Comparison of ENCODE assay signal across 8 cellular contexts in the genomic region with DNA sequence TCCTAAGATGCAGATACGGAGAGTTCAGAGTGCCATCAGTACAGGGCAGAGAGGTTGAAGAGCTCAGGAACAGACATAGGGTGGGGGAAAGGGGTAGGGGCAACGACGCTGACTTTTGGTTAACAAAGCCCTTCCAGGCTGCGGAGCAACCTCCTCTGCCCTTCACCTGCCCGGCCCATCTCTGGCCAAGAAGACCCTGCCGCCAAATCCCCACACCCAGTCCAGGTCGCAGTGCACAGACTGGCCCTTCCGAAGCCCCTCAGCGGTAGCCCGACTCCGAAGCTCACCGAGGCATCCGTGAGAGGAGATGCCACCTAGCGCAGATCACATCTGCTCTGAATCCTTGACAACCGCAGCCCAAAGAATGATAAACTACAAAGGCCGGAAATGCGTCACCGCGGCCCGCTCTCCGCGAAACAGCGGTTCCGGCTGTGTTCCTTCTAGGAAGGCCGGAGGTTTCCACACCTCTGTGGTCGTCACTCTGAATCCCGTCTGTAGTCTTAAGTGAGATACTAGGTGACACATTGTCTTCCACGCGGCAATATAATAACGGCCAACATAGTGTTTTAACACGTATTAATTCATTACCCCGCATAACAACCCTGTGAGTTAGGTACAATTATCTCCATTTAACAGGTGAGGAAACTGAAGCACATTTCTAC. TPM values are rescaled to one million over a fixed set of nuclear protein-coding genes. Genes with fewer than 3 reads are reported as not detected.
DNase-seq lines count a peak whose midpoint lies in the region; ATAC-seq, FAIRE-seq and TF ChIP-seq lines count a peak whose summit lies in the region.

A gene (minus strand): TSS at position 380 of the 662 bp plus-strand sequence. CDS start 7,225 bp downstream, outside the sequence.

- peak within 1 kb of the TSS; percentile 19 to 53 for H3K4me3 ChIP-seq in CD4-positive, alpha-beta memory T cell (ENCODE audit: low read length in 2 of 2)

- H3K9me3 Mint-ChIP-seq in CD4-positive, alpha-beta memory T cell = peaks cover 2 to 20% (median 8%) of the 10 kb centered on the region in 8 donors
- peaks cover 10% of the 10 kb centered on the region for H3K9me3 Mint-ChIP-seq in nephron progenitor cell

- H3K4me1 Mint-ChIP-seq in CD4-positive, alpha-beta memory T cell = peaks cover 13 to 25% (median 16%) of the 10 kb centered on the region in 4 donors
- peaks cover 11% of the 10 kb centered on the region for H3K4me1 Mint-ChIP-seq in nephron progenitor cell

- H3K27ac Mint-ChIP-seq in CD4-positive, alpha-beta memory T cell = peak within 1 kb of the TSS; percentile 91 to 97 (median 96)
- peak within 1 kb of the TSS; percentile 99 for H3K27ac Mint-ChIP-seq in nephron progenitor cell

- H3K9me3 ChIP-seq in CD4-positive, alpha-beta memory T cell (ENCODE audit: control insufficient read depth in 1 of 2, low read length in 2 of 2) = no peaks in the 10 kb centered on the region

- peaks cover 0 to 6% of the 10 kb centered on the region in 2 donors for H3K36me3 Mint-ChIP-seq in CD4-positive, alpha-beta memory T cell
- no peaks in the 10 kb centered on the region for H3K36me3 Mint-ChIP-seq in nephron progenitor cell (ENCODE audit: low read depth)

- peaks cover 15% of the 10 kb centered on the region for H3K4me1 ChIP-seq in CD4-positive, alpha-beta memory T cell (ENCODE audit: insufficient read depth, low read length)
- H3K4me1 ChIP-seq in foreskin keratinocyte = no peaks in the 10 kb centered on the region

- no peak within 1 kb of the TSS for H3K27ac ChIP-seq in CD4-positive, alpha-beta memory T cell (ENCODE audit: low read depth, low read length)
- H3K27ac ChIP-seq in RWPE1 = peak within 1 kb of the TSS; percentile 62
- H3K27ac ChIP-seq in foreskin keratinocyte = peak within 1 kb of the TSS; percentile 43

- peak within 1 kb of the TSS; percentile 92 to 99 (median 95) for H3K4me3 Mint-ChIP-seq in CD4-positive, alpha-beta memory T cell
- H3K4me3 Mint-ChIP-seq in nephron progenitor cell = peak within 1 kb of the TSS; percentile 100

- ATAC-seq in GM21360 (IDR thresholded peaks at IDR 0.05; ENCODE audit: unreplicated experiment) (peak; percentile 90), foreskin keratinocyte (peak; percentile 97)

- CTCF ChIA-PET in CD4-positive, alpha-beta memory T cell (lab: Charles Lee; ENCODE audit: partially characterized antibody) = no interaction called here
- CTCF ChIA-PET in RWPE1 (lab: Yijun Ruan, JAX) = interaction anchor here (0.6 kb wide), 2 partner anchors 310 to 766 kb away, joined by 3 to 4 read pairs; no protein-coding TSS in a partner anchor

- peaks cover 14% of the 10 kb centered on the region for H3K27me3 ChIP-seq in CD4-positive, alpha-beta memory T cell (ENCODE audit: insufficient read depth, low read length)
- H3K27me3 ChIP-seq in foreskin keratinocyte = peaks cover 28% of the 10 kb centered on the region

- POLR2A ChIA-PET in CD4-positive, alpha-beta memory T cell (lab: Charles Lee; ENCODE audit: partially characterized antibody) = interaction anchor here (2.2 kb wide), 1 partner anchor 44 kb away, joined by 5 read pairs; a partner anchor contains a TSS
- POLR2A ChIA-PET in RWPE1 (lab: Yijun Ruan, JAX; ENCODE audit: low non-redundant PET) = no interaction called here

- peak; percentile 86 to 92 (median 89) for DNase-seq in CD4-positive, alpha-beta memory T cell
- DNase-seq in HTR-8/SVneo (ENCODE audit: insufficient read length, low spot score) = peak; percentile 89
- DNase-seq in RWPE1 (ENCODE audit: low spot score) = peak; percentile 85
- DNase-seq in activated effector memory CD4-positive, alpha-beta T cell treated with anti-CD3 and anti-CD28 coated beads, Interleukin-2, amount 50 U/mL, for 16 hours = peak; percentile 92
- peak; percentile 67 to 83 for DNase-seq in foreskin keratinocyte
- DNase-seq in nephron progenitor cell = peak; percentile 77
- DNase-seq in stimulated activated naive CD4-positive, alpha-beta T cell treated with Interleukin-2 at 50 U/mL for 16 hours (lab: John Stamatoyannopoulos, UW) = peak; percentile 69

- intact Hi-C loops in CD4-positive, alpha-beta memory T cell (cut with micrococcal nuclease) = loop anchor here (1.0 kb wide), 1 partner anchor 44 kb away; a partner anchor contains a TSS

- FAIRE-seq in HTR-8/SVneo (lab: Jason Lieb, UNC) = peak; percentile 95

- H3K27me3 Mint-ChIP-seq in CD4-positive, alpha-beta memory T cell = peaks cover 30 to 37% of the 10 kb centered on the region in 2 donors
- peaks cover 5% of the 10 kb centered on the region for H3K27me3 Mint-ChIP-seq in nephron progenitor cell (ENCODE audit: low read depth, poor library complexity)

- no peaks in the 10 kb centered on the region for H3K36me3 ChIP-seq in CD4-positive, alpha-beta memory T cell (ENCODE audit: insufficient read depth, low read length)

- TF ChIP-seq CTCF in RWPE1 (conservative IDR thresholded peaks at IDR 0.05; ENCODE audit: low read depth) = no peak
- peak; percentile 32 for TF ChIP-seq CTCF in foreskin keratinocyte (conservative IDR thresholded peaks at IDR 0.05)
- no peak for TF ChIP-seq CTCF in nephron progenitor cell (IDR thresholded peaks at IDR 0.05)

RNA-seq across cellular contexts. Expression of the gene that starts here (rescaled TPM):
- total RNA-seq in CD4-positive, alpha-beta memory T cell = 1 to 10 TPM; 1.1 to 1.7 TPM
- not detected for polyA plus RNA-seq in CD4-positive, alpha-beta memory T cell
- 1.1 and 2.7 TPM in 2 replicates for total RNA-seq in foreskin keratinocyte
- polyA plus RNA-seq in foreskin keratinocyte = not detected in 2 replicates
